ENCODE assay signal across 20 cellular contexts in genomic region chr3:128278130-128278529, GRCh38.
DNase-seq lines count a peak whose midpoint lies in the region; ATAC-seq, FAIRE-seq and TF ChIP-seq lines count a peak whose summit lies in the region.
"Had no signal": no experiment of that assay in that cellular context is flagged by ENCODE, and none has a peak within 500 bp of the region (broad histone marks: within the 10 kb centered on the region; RNA-seq: fewer than 3 reads in every experiment).

No MANE protein-coding gene starts in this region.

- H3K4me3 ChIP-seq in astrocyte (ENCODE audit: insufficient read depth, low read depth, low read length), result no peak overlapping the region
- H3K4me3 ChIP-seq in uterus, result no peak overlapping the region
- H3K4me3 ChIP-seq: BLaER1 treated with 17β-estradiol and CSF1 and Interleukin-3, amounts not matched to agents 10 nM and 100 nM; cardiac muscle cell had no signal

- DNase-seq in activated CD8-positive, alpha-beta memory T cell treated with anti-CD3 and anti-CD28 coated beads, Interleukin-2, amount 10 ng/mL, durations not matched to agents 7 days and 5 days, result peak; percentile 18
- DNase-seq in activated CD8-positive, alpha-beta memory T cell treated with anti-CD3 and anti-CD28 coated beads for 24 hours, result no peak
- DNase-seq in astrocyte (ENCODE audit: low read depth) (no peak), mesothelial cell of epicardium (ENCODE audit: low spot score in 2 of 2, unreplicated experiment in 2 of 2) (no peak), uterus (no peak), MCF 10A (ENCODE audit: unreplicated experiment) (no peak), SK-N-DZ (ENCODE audit: low spot score) (no peak), HT-29 (ENCODE audit: low spot score) (no peak)
- DNase-seq: activated CD4-positive, CD25-positive, alpha-beta regulatory T cell treated with anti-CD3 and anti-CD28 coated beads, Interleukin-2, amount 50 U/mL, for 72 hours; activated naive CD4-positive, alpha-beta T cell treated with anti-CD3 and anti-CD28 coated beads, Interleukin-2, amount 10 ng/mL, durations not matched to agents 7 days and 5 days; activated T-cell treated with anti-CD3 and anti-CD28 coated beads, Interleukin-2, amount 50 U/mL, for 72 hours; NCI-H1436; NK-92 treated with Interleukin-12 subunit alpha and Interleukin-12 subunit beta, amount 100 ng/mL, for 24 hours; SIG-M5; small intestine had no signal

- no peaks in the 10 kb centered on the region for H3K27me3 Mint-ChIP-seq in activated CD8-positive, alpha-beta memory T cell treated with anti-CD3 and anti-CD28 coated beads, Interleukin-2, amount 10 ng/mL, durations not matched to agents 7 days and 5 days
- H3K27me3 Mint-ChIP-seq in astrocyte (ENCODE audit: low read depth, unreplicated experiment), result peaks cover 28% of the 10 kb centered on the region
- H3K27me3 Mint-ChIP-seq in mesothelial cell of epicardium (ENCODE audit: low read depth), result no peaks in the 10 kb centered on the region
- no peaks in the 10 kb centered on the region for H3K27me3 Mint-ChIP-seq in MCF 10A (ENCODE audit: insufficient read depth, unreplicated experiment)
- H3K27me3 Mint-ChIP-seq: activated naive CD4-positive, alpha-beta T cell treated with anti-CD3 and anti-CD28 coated beads, Interleukin-2, amount 10 ng/mL, durations not matched to agents 7 days and 5 days; stimulated activated memory B cell treated with anti-CD40 and anti-IgM and Interleukin-4, amounts not matched to agents 10 μg/mL and 1 μg/mL and 100 μg/mL, for 72 hours had no signal

- H3K36me3 ChIP-seq in astrocyte (ENCODE audit: insufficient read depth, low read length), result no peaks in the 10 kb centered on the region
- no peaks in the 10 kb centered on the region for H3K36me3 ChIP-seq in uterus
- H3K36me3 ChIP-seq: cardiac muscle cell had no signal

- no peaks in the 10 kb centered on the region for H3K36me3 Mint-ChIP-seq in activated CD8-positive, alpha-beta memory T cell treated with anti-CD3 and anti-CD28 coated beads, Interleukin-2, amount 10 ng/mL, durations not matched to agents 7 days and 5 days
- H3K36me3 Mint-ChIP-seq in astrocyte (ENCODE audit: low read depth, unreplicated experiment) (peaks cover 2% of the 10 kb centered on the region), mesothelial cell of epicardium (no peaks in the 10 kb centered on the region), MCF 10A (ENCODE audit: insufficient read depth, unreplicated experiment) (peaks cover 7% of the 10 kb centered on the region)
- H3K36me3 Mint-ChIP-seq: activated naive CD4-positive, alpha-beta T cell treated with anti-CD3 and anti-CD28 coated beads, Interleukin-2, amount 10 ng/mL, durations not matched to agents 7 days and 5 days had no signal

- H3K79me2 ChIP-seq in astrocyte (ENCODE audit: insufficient read depth, low read length), result no peaks in the 10 kb centered on the region

- H3K9me3 ChIP-seq in astrocyte (ENCODE audit: insufficient read depth, low read depth, low read length), result no peaks in the 10 kb centered on the region
- H3K9me3 ChIP-seq in uterus, result no peaks in the 10 kb centered on the region
- H3K9me3 ChIP-seq: BLaER1 treated with 17β-estradiol and CSF1 and Interleukin-3, amounts not matched to agents 10 nM and 100 nM had no signal

- H3K27ac ChIP-seq in astrocyte (ENCODE audit: low read depth, low read length), result no peak overlapping the region
- H3K27ac ChIP-seq in uterus, result peak overlapping the region; percentile 33 to 82
- H3K27ac ChIP-seq: BLaER1 treated with 17β-estradiol and CSF1 and Interleukin-3, amounts not matched to agents 10 nM and 100 nM had no signal

- H3K4me3 Mint-ChIP-seq in activated CD8-positive, alpha-beta memory T cell treated with anti-CD3 and anti-CD28 coated beads, Interleukin-2, amount 10 ng/mL, durations not matched to agents 7 days and 5 days, result no peak overlapping the region
- H3K4me3 Mint-ChIP-seq in astrocyte (ENCODE audit: unreplicated experiment) (no peak overlapping the region), mesothelial cell of epicardium (no peak overlapping the region), MCF 10A (ENCODE audit: unreplicated experiment) (no peak overlapping the region)
- H3K4me3 Mint-ChIP-seq: activated naive CD4-positive, alpha-beta T cell treated with anti-CD3 and anti-CD28 coated beads, Interleukin-2, amount 10 ng/mL, durations not matched to agents 7 days and 5 days; activated T-cell treated with anti-CD3 and anti-CD28 coated beads, Interleukin-2, amount 50 U/mL, for 72 hours; stimulated activated memory B cell treated with anti-CD40 and anti-IgM and Interleukin-4, amounts not matched to agents 10 μg/mL and 1 μg/mL and 100 μg/mL, for 72 hours had no signal

- H3K4me1 ChIP-seq in astrocyte (ENCODE audit: insufficient read depth, low read length), result peaks cover 57% of the 10 kb centered on the region
- H3K4me1 ChIP-seq in uterus, result peaks cover 21 to 35% of the 10 kb centered on the region in 2 donors
- H3K4me1 ChIP-seq: BLaER1 treated with 17β-estradiol and CSF1 and Interleukin-3, amounts not matched to agents 10 nM and 100 nM had no signal

- no peaks in the 10 kb centered on the region for H3K27me3 ChIP-seq in astrocyte (ENCODE audit: insufficient read depth, low read length)
- H3K27me3 ChIP-seq in uterus, result no peaks in the 10 kb centered on the region
- H3K27me3 ChIP-seq: BLaER1 treated with 17β-estradiol and CSF1 and Interleukin-3, amounts not matched to agents 10 nM and 100 nM; cardiac muscle cell had no signal

- CTCF ChIA-PET in activated CD8-positive, alpha-beta memory T cell treated with anti-CD3 and anti-CD28 coated beads, Interleukin-2, amount 10 ng/mL, durations not matched to agents 7 days and 5 days (lab: Charles Lee), result interaction anchor here (1.0 kb wide), 1 partner anchor 10 kb away, joined by 3 read pairs; no protein-coding TSS in a partner anchor
- CTCF ChIA-PET in MCF 10A (lab: Yijun Ruan, JAX), result no interaction called here

- H3K9me3 Mint-ChIP-seq in activated CD8-positive, alpha-beta memory T cell treated with anti-CD3 and anti-CD28 coated beads, Interleukin-2, amount 10 ng/mL, durations not matched to agents 7 days and 5 days (ENCODE audit: low read depth), result no peaks in the 10 kb centered on the region
- H3K9me3 Mint-ChIP-seq in astrocyte (ENCODE audit: unreplicated experiment), result peaks cover 2% of the 10 kb centered on the region
- no peaks in the 10 kb centered on the region for H3K9me3 Mint-ChIP-seq in mesothelial cell of epicardium
- H3K9me3 Mint-ChIP-seq in MCF 10A (ENCODE audit: unreplicated experiment), result no peaks in the 10 kb centered on the region
- H3K9me3 Mint-ChIP-seq: activated naive CD4-positive, alpha-beta T cell treated with anti-CD3 and anti-CD28 coated beads, Interleukin-2, amount 10 ng/mL, durations not matched to agents 7 days and 5 days; activated T-cell treated with anti-CD3 and anti-CD28 coated beads, Interleukin-2, amount 50 U/mL, for 72 hours; stimulated activated memory B cell treated with anti-CD40 and anti-IgM and Interleukin-4, amounts not matched to agents 10 μg/mL and 1 μg/mL and 100 μg/mL, for 72 hours had no signal

- no peak for TF ChIP-seq POLR2A in uterus (IDR thresholded peaks at IDR 0.05)

- intact Hi-C loops in uterus (cut with DNase I; ENCODE audit: low total_unique reads), result no loop called here
- intact Hi-C loops in MCF 10A (cut with micrococcal nuclease), result no loop called here

- H3K4me1 Mint-ChIP-seq in activated CD8-positive, alpha-beta memory T cell treated with anti-CD3 and anti-CD28 coated beads, Interleukin-2, amount 10 ng/mL, durations not matched to agents 7 days and 5 days, result peaks cover 5% of the 10 kb centered on the region
- H3K4me1 Mint-ChIP-seq in astrocyte (ENCODE audit: low read depth, unreplicated experiment) (peaks cover 21% of the 10 kb centered on the region), mesothelial cell of epicardium (peaks cover 58% of the 10 kb centered on the region), MCF 10A (ENCODE audit: insufficient read depth, unreplicated experiment) (no peaks in the 10 kb centered on the region)
- H3K4me1 Mint-ChIP-seq: activated naive CD4-positive, alpha-beta T cell treated with anti-CD3 and anti-CD28 coated beads, Interleukin-2, amount 10 ng/mL, durations not matched to agents 7 days and 5 days; stimulated activated memory B cell treated with anti-CD40 and anti-IgM and Interleukin-4, amounts not matched to agents 10 μg/mL and 1 μg/mL and 100 μg/mL, for 72 hours had no signal

- POLR2A ChIA-PET in MCF 10A (lab: Yijun Ruan, JAX), result no interaction called here

- no peak for ATAC-seq in activated CD8-positive, alpha-beta memory T cell treated with anti-CD3 and anti-CD28 coated beads, Interleukin-2, amount 10 ng/mL, durations not matched to agents 7 days and 5 days
- ATAC-seq: activated T-cell treated with anti-CD3 and anti-CD28 coated beads, Interleukin-2, amount 50 U/mL, for 72 hours; stimulated activated memory B cell treated with anti-CD40 and anti-IgM and Interleukin-4, amounts not matched to agents 10 μg/mL and 1 μg/mL and 100 μg/mL, for 72 hours had no signal

- peak overlapping the region; percentile 80 for H3K4me2 ChIP-seq in astrocyte (ENCODE audit: low read length)
- H3K4me2 ChIP-seq: BLaER1 treated with 17β-estradiol and CSF1 and Interleukin-3, amounts not matched to agents 10 nM and 100 nM had no signal

- H3K9ac ChIP-seq in astrocyte (ENCODE audit: low read length), result no peak overlapping the region
- H3K9ac ChIP-seq: BLaER1 treated with 17β-estradiol and CSF1 and Interleukin-3, amounts not matched to agents 10 nM and 100 nM had no signal

- TF ChIP-seq CTCF in astrocyte (IDR thresholded peaks at IDR 0.05; ENCODE audit: insufficient read depth, low read depth, low read length) (no peak), mesothelial cell of epicardium (IDR thresholded peaks at IDR 0.05; ENCODE audit: unreplicated experiment) (no peak), uterus (IDR thresholded peaks at IDR 0.05) (no peak), MCF 10A (IDR thresholded peaks at IDR 0.05; ENCODE audit: unreplicated experiment) (no peak)

- no peak overlapping the region for H2AFZ ChIP-seq in astrocyte (ENCODE audit: low read depth, low read length)

- H3K27ac Mint-ChIP-seq in activated CD8-positive, alpha-beta memory T cell treated with anti-CD3 and anti-CD28 coated beads, Interleukin-2, amount 10 ng/mL, durations not matched to agents 7 days and 5 days, result no peak overlapping the region
- H3K27ac Mint-ChIP-seq in astrocyte (ENCODE audit: unreplicated experiment) (no peak overlapping the region), mesothelial cell of epicardium (peak overlapping the region; percentile 56), MCF 10A (ENCODE audit: low read depth, unreplicated experiment) (no peak overlapping the region)
- H3K27ac Mint-ChIP-seq: activated naive CD4-positive, alpha-beta T cell treated with anti-CD3 and anti-CD28 coated beads, Interleukin-2, amount 10 ng/mL, durations not matched to agents 7 days and 5 days; activated T-cell treated with anti-CD3 and anti-CD28 coated beads, Interleukin-2, amount 50 U/mL, for 72 hours; stimulated activated memory B cell treated with anti-CD40 and anti-IgM and Interleukin-4, amounts not matched to agents 10 μg/mL and 1 μg/mL and 100 μg/mL, for 72 hours had no signal

- H4K20me1 ChIP-seq in astrocyte (ENCODE audit: insufficient read depth, low read length), result no peaks in the 10 kb centered on the region

- no TSS peak for BruUV-seq in MCF 10A (replicated peaks; lab: Mats Ljungman, UMichigan)

- no peak for FAIRE-seq in astrocyte (lab: Jason Lieb, UNC)
- FAIRE-seq: GM12892, H54, small intestine had no signal
